28 cellular contexts compared by ENCODE assay signal in the genomic region with DNA sequence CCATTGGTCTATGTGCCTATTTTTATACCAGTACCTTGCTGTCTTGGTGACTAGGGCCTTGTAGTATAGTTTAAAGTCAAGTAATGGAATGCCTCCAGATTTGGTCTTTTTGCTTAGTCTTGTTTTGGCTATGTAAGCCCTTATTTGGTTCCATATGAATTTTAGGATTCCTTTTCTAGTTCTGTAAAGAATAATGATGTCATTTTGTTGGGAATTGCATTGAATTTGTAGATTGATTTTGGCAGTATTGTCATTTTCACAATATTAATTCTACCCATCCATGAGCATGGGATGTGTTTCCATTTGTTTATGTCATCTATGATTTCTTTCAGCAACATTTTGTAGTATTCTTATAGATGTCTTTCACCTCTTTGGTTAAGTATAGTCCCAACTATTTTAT.
"Had no signal": no experiment of that assay in that cellular context is flagged by ENCODE, and none has a peak within 500 bp of the region (broad histone marks: within the 10 kb centered on the region; RNA-seq: fewer than 3 reads in every experiment).

No MANE protein-coding gene starts in this region.

- H3K9me3 ChIP-seq: colonic mucosa, esophagus squamous epithelium, gastrocnemius medialis had no signal

- DNase-seq: colonic mucosa; cortex of kidney; dermis blood vessel endothelial cell; dorsolateral prefrontal cortex; effector CD4-positive, alpha-beta T cell; effector CD8-positive, alpha-beta T cell; effector memory CD4-positive, alpha-beta T cell; effector memory CD8-positive, alpha-beta T cell; endodermal cell; erythroblast; esophagus squamous epithelium; foreskin fibroblast; foreskin keratinocyte; foreskin melanocyte; gastrocnemius medialis; glutamatergic neuron; head of caudate nucleus; heart left ventricle; heart right ventricle had no signal

- H3K36me3 ChIP-seq: colonic mucosa, esophagus muscularis mucosa, esophagus squamous epithelium, gastrocnemius medialis, gastroesophageal sphincter, heart left ventricle, heart right ventricle had no signal

- FAIRE-seq: colon, endometrium, endothelial cell of umbilical vein, frontal cortex had no signal

- H3K27me3 ChIP-seq: colonic mucosa, dorsolateral prefrontal cortex, esophagus muscularis mucosa, esophagus squamous epithelium, foreskin keratinocyte, gastrocnemius medialis, gastroesophageal sphincter, heart right ventricle had no signal

- H3K27ac ChIP-seq: colonic mucosa, coronary artery, dorsolateral prefrontal cortex, epithelial cell of prostate, esophagus muscularis mucosa, esophagus squamous epithelium, foreskin keratinocyte, gastrocnemius medialis, gastroesophageal sphincter, heart left ventricle, heart right ventricle had no signal

- ATAC-seq: effector memory CD8-positive, alpha-beta T cell; esophagus mucosa; foreskin keratinocyte; gastrocnemius medialis; gastroesophageal sphincter; heart left ventricle; heart right ventricle had no signal

- H3K4me1 ChIP-seq: colonic mucosa, esophagus muscularis mucosa, esophagus squamous epithelium, foreskin keratinocyte, gastrocnemius medialis, gastroesophageal sphincter, heart left ventricle, heart right ventricle had no signal

- H3K4me3 ChIP-seq: colonic mucosa, coronary artery, dorsolateral prefrontal cortex, esophagus muscularis mucosa, esophagus squamous epithelium, gastrocnemius medialis, gastroesophageal sphincter, heart left ventricle, heart right ventricle had no signal
